8 cellular contexts compared by ENCODE assay signal in genomic region chr16:48385272-48385953, GRCh38. TPM values are rescaled to one million over a fixed set of nuclear protein-coding genes. Genes with fewer than 3 reads are reported as not detected.
DNase-seq lines count a peak whose midpoint lies in the region; ATAC-seq and TF ChIP-seq lines count a peak whose summit lies in the region.

A gene with protein sequence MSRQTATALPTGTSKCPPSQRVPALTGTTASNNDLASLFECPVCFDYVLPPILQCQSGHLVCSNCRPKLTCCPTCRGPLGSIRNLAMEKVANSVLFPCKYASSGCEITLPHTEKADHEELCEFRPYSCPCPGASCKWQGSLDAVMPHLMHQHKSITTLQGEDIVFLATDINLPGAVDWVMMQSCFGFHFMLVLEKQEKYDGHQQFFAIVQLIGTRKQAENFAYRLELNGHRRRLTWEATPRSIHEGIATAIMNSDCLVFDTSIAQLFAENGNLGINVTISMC (minus strand): TSS chr16:48385413. CDS start chr16:48362428, 22,985 bp downstream.

- ATAC-seq in GM21619 (IDR thresholded peaks at IDR 0.05; ENCODE audit: unreplicated experiment) = peak; percentile 57

- no peak for TF ChIP-seq EP300 in suprapubic skin (IDR thresholded peaks at IDR 0.05)

- H3K27ac ChIP-seq in suprapubic skin = peak within 1 kb of the TSS; percentile 100

- H3K27me3 ChIP-seq in suprapubic skin = no peaks in the 10 kb centered on the region

- TF ChIP-seq POLR2A in suprapubic skin (IDR thresholded peaks at IDR 0.05) = peak; percentile 73 to 92

- DNase-seq in EH (ENCODE audit: low read depth) (peak; percentile 83), KBM-7 (peak; percentile 73), SK-N-DZ (ENCODE audit: low spot score) (peak; percentile 82), germinal center (ENCODE audit: low spot score) (peak; percentile 96), occipital lobe (lab: John Stamatoyannopoulos, UW) (peak; percentile 75), suprapubic skin (ENCODE audit: low spot score in 2 of 2) (peak; percentile 86 to 88)
- peak; percentile 88 for DNase-seq in activated naive CD4-positive, alpha-beta T cell treated with Interleukin-2 at 50 U/mL for 16 hours

- H3K9me3 ChIP-seq in suprapubic skin = no peaks in the 10 kb centered on the region

- in situ Hi-C loops in KBM-7 (cut with MboI; ENCODE audit: low pct_unique_long_range_greater_than_20kb, low sequenced_read_pairs) = loop anchor here (25.0 kb wide), 1 partner anchor 227 kb away; the partner anchor contains the start of gene N4BP1

- WGBS in suprapubic skin = 2% methylated on average over 39 of the region's 96 CpGs

- no peaks in the 10 kb centered on the region for H3K36me3 ChIP-seq in suprapubic skin

- peaks cover 48% of the 10 kb centered on the region for H3K4me1 ChIP-seq in suprapubic skin

- TF ChIP-seq CTCF in suprapubic skin (IDR thresholded peaks at IDR 0.05) = no peak

- H3K4me3 ChIP-seq in suprapubic skin = peak within 1 kb of the TSS; percentile 98

RNA-seq across cellular contexts. Expression of the gene that starts here (rescaled TPM):
- 37.5 and 38.5 TPM in 2 replicates for polyA plus RNA-seq in SK-N-DZ (2014; cell fraction: cytosol; rRNA removed)
- polyA plus RNA-seq in SK-N-DZ (2014; cell fraction: nucleus; rRNA removed) = 23.2 and 24.9 TPM in 2 replicates
- 154 TPM for total RNA-seq in occipital lobe
- total RNA-seq in suprapubic skin = 10 to 100 TPM; 26.2 to 44.3 (median 31.6) TPM

Comparison
In these comparisons a context has a peak if more than half of its experiments do, and no peak if none do; other contexts are left out.
1. Peak in every context shown above with its lines: DNase-seq, ATAC-seq, H3K4me3 ChIP-seq and H3K27ac ChIP-seq.